Comparison of ENCODE assay signal across 9 cellular contexts in genomic region chr1:92953491-92953890, GRCh38. TPM values are rescaled to one million over a fixed set of nuclear protein-coding genes. Genes with fewer than 3 reads are reported as not detected.
DNase-seq lines count a peak whose midpoint lies in the region; ATAC-seq, FAIRE-seq and TF ChIP-seq lines count a peak whose summit lies in the region.
"Had no signal": no experiment of that assay in that cellular context is flagged by ENCODE, and none has a peak within 500 bp of the region (broad histone marks: within the 10 kb centered on the region; RNA-seq: fewer than 3 reads in every experiment).

No MANE protein-coding gene starts in this region.

- WGBS in smooth muscle cell (ENCODE audit: low lambda C conversion rate) = 100% methylated on average over 3 of the region's 3 CpGs

- H3K9me3 Mint-ChIP-seq in activated naive CD8-positive, alpha-beta T cell treated with anti-CD3 and anti-CD28 coated beads, Interleukin-2, amount 50 U/mL, for 24 hours = no peaks in the 10 kb centered on the region

- peak overlapping the region; percentile 58 for H3K4me3 Mint-ChIP-seq in activated naive CD8-positive, alpha-beta T cell treated with anti-CD3 and anti-CD28 coated beads, Interleukin-2, amount 50 U/mL, for 24 hours

- H4K20me1 ChIP-seq in smooth muscle cell (ENCODE audit: low read depth) = no peaks in the 10 kb centered on the region

- ATAC-seq in GM18498 (IDR thresholded peaks at IDR 0.05; ENCODE audit: unreplicated experiment) (peak; percentile 65), GM21528 (IDR thresholded peaks at IDR 0.05; ENCODE audit: low FRiP score, unreplicated experiment) (peak; percentile 54), HG03571 (IDR thresholded peaks at IDR 0.05; ENCODE audit: unreplicated experiment) (peak; percentile 67)
- ATAC-seq in activated naive CD8-positive, alpha-beta T cell treated with anti-CD3 and anti-CD28 coated beads, Interleukin-2, amount 50 U/mL, for 24 hours = peak; percentile 78

- H3K4me1 ChIP-seq in smooth muscle cell (ENCODE audit: low read depth) = peaks cover 13% of the 10 kb centered on the region

- no peaks in the 10 kb centered on the region for H3K79me2 ChIP-seq in smooth muscle cell (ENCODE audit: low read depth)

- H3K27ac Mint-ChIP-seq in activated naive CD8-positive, alpha-beta T cell treated with anti-CD3 and anti-CD28 coated beads, Interleukin-2, amount 50 U/mL, for 24 hours = peak overlapping the region; percentile 84

- DNase-seq in activated naive CD8-positive, alpha-beta T cell treated with anti-CD3 and anti-CD28 coated beads, Interleukin-2, amount 50 U/mL, for 24 hours = no peak
- no peak for DNase-seq in coronary artery (ENCODE audit: low spot score)
- DNase-seq in NCI-H69 (lab: John Stamatoyannopoulos, UW) = no peak
- DNase-seq in smooth muscle cell (lab: John Stamatoyannopoulos, UW; ENCODE audit: unreplicated experiment) = no peak
- no peak for DNase-seq in H54 (ENCODE audit: insufficient read length, low spot score)
- DNase-seq: T-helper 9 cell had no signal

- H3F3A ChIP-seq in smooth muscle cell (ENCODE audit: low read depth) = no peaks in the 10 kb centered on the region

- H3K27me3 Mint-ChIP-seq in activated naive CD8-positive, alpha-beta T cell treated with anti-CD3 and anti-CD28 coated beads, Interleukin-2, amount 50 U/mL, for 24 hours = no peaks in the 10 kb centered on the region

- TF ChIP-seq POLR2A in H54 (IDR thresholded peaks at IDR 0.05; ENCODE audit: low read depth, low read length) = no peak

- TF ChIP-seq CTCF in coronary artery (IDR thresholded peaks at IDR 0.05) = no peak
- TF ChIP-seq CTCF in smooth muscle cell (IDR thresholded peaks at IDR 0.05; ENCODE audit: borderline replicate concordance, insufficient read depth, poor library complexity, severe bottlenecking) = no peak

- no peak overlapping the region for H3K4me2 ChIP-seq in smooth muscle cell

- no peak overlapping the region for H3K9ac ChIP-seq in smooth muscle cell (ENCODE audit: low read depth)

- H3K27ac ChIP-seq in coronary artery (no peak overlapping the region), smooth muscle cell (ENCODE audit: low read depth) (no peak overlapping the region)

- peaks cover 2% of the 10 kb centered on the region for H3K36me3 Mint-ChIP-seq in activated naive CD8-positive, alpha-beta T cell treated with anti-CD3 and anti-CD28 coated beads, Interleukin-2, amount 50 U/mL, for 24 hours (ENCODE audit: low read depth)

- H3K4me1 Mint-ChIP-seq in activated naive CD8-positive, alpha-beta T cell treated with anti-CD3 and anti-CD28 coated beads, Interleukin-2, amount 50 U/mL, for 24 hours = peaks cover 40% of the 10 kb centered on the region

- H3K4me3 ChIP-seq in coronary artery = no peak overlapping the region
- no peak overlapping the region for H3K4me3 ChIP-seq in smooth muscle cell

- H3K36me3 ChIP-seq in smooth muscle cell (ENCODE audit: low read depth) = no peaks in the 10 kb centered on the region

- FAIRE-seq in H54 (lab: Jason Lieb, UNC) = no peak

- H3K27me3 ChIP-seq in smooth muscle cell (ENCODE audit: low read depth) = no peaks in the 10 kb centered on the region

- H3K9me3 ChIP-seq in smooth muscle cell (replicated peaks; ENCODE audit: low read depth) = no peaks in the 10 kb centered on the region

- H2AFZ ChIP-seq in smooth muscle cell (ENCODE audit: low read depth) = no peak overlapping the region

RNA-seq across cellular contexts. Expression of gene DIPK1A, which starts 7.8 kb away (rescaled TPM):
- total RNA-seq in smooth muscle cell = 8.3 and 8.4 TPM in 2 replicates
- 7.3 and 8.4 TPM in 2 replicates for polyA plus RNA-seq in smooth muscle cell
